15 cellular contexts compared by ENCODE assay signal in genomic region chr14:99612737-99613330, GRCh38. TPM values are rescaled to one million over a fixed set of nuclear protein-coding genes. Genes with fewer than 3 reads are reported as not detected.
DNase-seq lines count a peak whose midpoint lies in the region; ATAC-seq and TF ChIP-seq lines count a peak whose summit lies in the region.
"Had no signal": no experiment of that assay in that cellular context is flagged by ENCODE, and none has a peak within 500 bp of the region (broad histone marks: within the 10 kb centered on the region; RNA-seq: fewer than 3 reads in every experiment).

No MANE protein-coding gene starts in this region.

- ATAC-seq in foreskin keratinocyte (peak; percentile 78), GM18517 (IDR thresholded peaks at IDR 0.05; ENCODE audit: unreplicated experiment) (no peak)

- no peaks in the 10 kb centered on the region for H3K9me3 Mint-ChIP-seq in Caco-2 (ENCODE audit: unreplicated experiment)
- H3K9me3 Mint-ChIP-seq: activated CD4-positive, alpha-beta T cell treated with anti-CD3 and anti-CD28 coated beads, Interleukin-2, amount 10 ng/mL, durations not matched to agents 24 days and 14 days; nephron progenitor cell had no signal

- no peaks in the 10 kb centered on the region for H3K36me3 Mint-ChIP-seq in Caco-2 (ENCODE audit: insufficient read depth, unreplicated experiment)

- intact Hi-C loops in Caco-2 (cut with micrococcal nuclease; ENCODE audit: unreplicated experiment), result no loop called here

- H3K4me1 Mint-ChIP-seq in Caco-2 (ENCODE audit: low read depth, unreplicated experiment), result no peaks in the 10 kb centered on the region

- CTCF ChIA-PET in Caco-2 (lab: Charles Lee), result no interaction called here

- H3K27ac Mint-ChIP-seq in Caco-2 (ENCODE audit: unreplicated experiment), result no peak overlapping the region
- H3K27ac Mint-ChIP-seq: activated CD4-positive, alpha-beta T cell treated with anti-CD3 and anti-CD28 coated beads, Interleukin-2, amount 10 ng/mL, durations not matched to agents 24 days and 14 days; nephron progenitor cell had no signal

- H3K27me3 ChIP-seq in foreskin keratinocyte, result no peaks in the 10 kb centered on the region
- H3K27me3 ChIP-seq in Caco-2 (replicated peaks; ENCODE audit: control insufficient read depth, insufficient read depth, low read length), result no peaks in the 10 kb centered on the region

- no peak overlapping the region for H3K4me3 ChIP-seq in Caco-2 (ENCODE audit: low read depth, low read length)
- H3K4me3 ChIP-seq: left ventricle myocardium inferior, PC-9 had no signal

- DNase-seq in NCI-H748 (lab: John Stamatoyannopoulos, UW; ENCODE audit: unreplicated experiment) (peak; percentile 23), NCI-H748 treated with DMSO at 0.1 percent for 48 hours (lab: John Stamatoyannopoulos, UW) (no peak), T1000 (lab: John Stamatoyannopoulos, UW) (peak; percentile 13), foreskin keratinocyte (peak; percentile 79 to 90), ureter (ENCODE audit: low spot score) (peak; percentile 63), Caco-2 (no peak), HuH-7 (ENCODE audit: low spot score) (no peak)
- DNase-seq: activated CD4-positive, alpha-beta T cell treated with anti-CD3 and anti-CD28 coated beads, Interleukin-2, amount 10 ng/mL, durations not matched to agents 24 days and 14 days; anterior cingulate cortex; head of caudate nucleus; left ventricle myocardium inferior; nephron progenitor cell; PC-9; T-helper 1 cell had no signal

- no peaks in the 10 kb centered on the region for H3K9me3 ChIP-seq in Caco-2
- H3K9me3 ChIP-seq: left ventricle myocardium inferior had no signal

- no TSS peak for BruUV-seq in Caco-2 (replicated peaks; lab: Mats Ljungman, UMichigan)

- peak overlapping the region; percentile 84 for H3K27ac ChIP-seq in foreskin keratinocyte
- H3K27ac ChIP-seq: left ventricle myocardium inferior, PC-9 had no signal

- peaks cover 8% of the 10 kb centered on the region for H3K4me1 ChIP-seq in foreskin keratinocyte
- no peaks in the 10 kb centered on the region for H3K4me1 ChIP-seq in Caco-2

- POLR2A ChIA-PET in Caco-2 (lab: Charles Lee), result no interaction called here

- TF ChIP-seq CTCF in foreskin keratinocyte (conservative IDR thresholded peaks at IDR 0.05), result no peak
- TF ChIP-seq CTCF in Caco-2 (IDR thresholded peaks at IDR 0.05; ENCODE audit: insufficient read depth in 1 of 2, low read depth in 1 of 2, low read length in 1 of 2, severe bottlenecking in 1 of 2, unreplicated experiment in 1 of 2), result no peak

- no peaks in the 10 kb centered on the region for H3K36me3 ChIP-seq in Caco-2 (ENCODE audit: control insufficient read depth, insufficient read depth, low read length)
- H3K36me3 ChIP-seq: left ventricle myocardium inferior had no signal

- H3K4me3 Mint-ChIP-seq in Caco-2 (ENCODE audit: unreplicated experiment), result no peak overlapping the region
- H3K4me3 Mint-ChIP-seq: activated CD4-positive, alpha-beta T cell treated with anti-CD3 and anti-CD28 coated beads, Interleukin-2, amount 10 ng/mL, durations not matched to agents 24 days and 14 days; nephron progenitor cell had no signal

- H3K27me3 Mint-ChIP-seq in Caco-2 (ENCODE audit: insufficient read depth, unreplicated experiment), result no peaks in the 10 kb centered on the region

RNA-seq across cellular contexts. Expression of gene CCDC85C, which starts 8.8 kb away (rescaled TPM):
- total RNA-seq in foreskin keratinocyte, result 51.9 and 65.2 TPM in 2 replicates
- 26.0 and 35.4 TPM in 2 replicates for polyA plus RNA-seq in foreskin keratinocyte
- total RNA-seq in ureter, result 30.1 TPM
- 69.1 and 76.2 TPM in 2 replicates for total RNA-seq in Caco-2 (2022)

RNA-seq across cellular contexts. Expression of gene HHIPL1, which starts 32.1 kb away (rescaled TPM):
- 0.46 and 0.71 TPM in 2 replicates for total RNA-seq in foreskin keratinocyte
- 0.45 and 0.58 TPM in 2 replicates for polyA plus RNA-seq in foreskin keratinocyte
- 2.4 TPM for total RNA-seq in ureter
- total RNA-seq in Caco-2 (2022), result 2.1 and 2.9 TPM in 2 replicates
- total RNA-seq: activated CD4-positive, alpha-beta T cell treated with anti-CD3 and anti-CD28 coated beads, Interleukin-2, amount 10 ng/mL, durations not matched to agents 24 days and 14 days had no signal

Comparison
In these comparisons a context has a peak if more than half of its experiments do, and no peak if none do; other contexts are left out.
1. DNase-seq: peak in NCI-H748 (single experiment), T1000 (single experiment), foreskin keratinocyte (2 of 2) and ureter (single experiment); none in NCI-H748 treated with DMSO at 0.1 percent for 48 hours (single experiment), Caco-2 (0 of 2) and HuH-7 (single experiment).